Comparison of ENCODE assay signal across 15 cellular contexts in the genomic region with DNA sequence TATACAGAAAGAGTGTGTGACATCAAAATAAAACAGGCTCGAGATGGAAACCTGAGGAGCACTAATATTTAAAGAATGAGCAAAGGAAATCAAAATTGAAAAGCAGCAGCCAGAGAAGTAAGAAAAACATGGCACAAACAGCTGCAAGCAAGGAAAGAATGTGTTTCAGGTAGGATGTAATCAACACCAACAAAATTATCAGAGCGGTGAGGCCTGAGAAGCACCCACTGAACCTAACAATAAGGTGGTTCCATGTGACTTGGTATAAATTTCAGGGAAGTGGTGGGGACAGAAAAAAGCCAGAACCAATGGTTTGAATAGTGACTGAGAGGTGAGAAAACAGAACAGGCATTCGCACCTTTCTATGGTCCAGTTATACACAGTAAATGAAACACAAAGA. TPM values are rescaled to one million over a fixed set of nuclear protein-coding genes. Genes with fewer than 3 reads are reported as not detected.
A peak's percentile ranks its signal among the peaks of the same experiment; 100 is the strongest.
DNase-seq lines count a peak whose midpoint lies in the region; ATAC-seq and TF ChIP-seq lines count a peak whose summit lies in the region.
"Had no signal": no experiment of that assay in that cellular context is flagged by ENCODE, and none has a peak within 500 bp of the region (broad histone marks: within the 10 kb centered on the region; RNA-seq: fewer than 3 reads in every experiment).

No MANE protein-coding gene starts in this region.

- no peak overlapping the region for H3K4me3 Mint-ChIP-seq in activated T-helper 17 cell treated with anti-CD3 and anti-CD28 coated beads, Interleukin-2, amount 50 U/mL, for 72 hours
- H3K4me3 Mint-ChIP-seq: H9 had no signal

- TF ChIP-seq EP300 in Ishikawa (IDR thresholded peaks at IDR 0.05; ENCODE audit: borderline replicate concordance), result peak; percentile 89

- no peak for TF ChIP-seq RAD21 in Ishikawa (IDR thresholded peaks at IDR 0.05; ENCODE audit: low read depth)

- H3K9me3 Mint-ChIP-seq in activated T-helper 17 cell treated with anti-CD3 and anti-CD28 coated beads, Interleukin-2, amount 50 U/mL, for 72 hours, result no peaks in the 10 kb centered on the region
- H3K9me3 Mint-ChIP-seq: CD4-positive, alpha-beta memory T cell; H9 had no signal

- H3K27me3 Mint-ChIP-seq in activated T-helper 17 cell treated with anti-CD3 and anti-CD28 coated beads, Interleukin-2, amount 50 U/mL, for 72 hours, result no peaks in the 10 kb centered on the region
- H3K27me3 Mint-ChIP-seq: CD4-positive, alpha-beta memory T cell had no signal

- peaks cover 39% of the 10 kb centered on the region for H3K4me1 Mint-ChIP-seq in activated T-helper 17 cell treated with anti-CD3 and anti-CD28 coated beads, Interleukin-2, amount 50 U/mL, for 72 hours

- H3K27ac Mint-ChIP-seq in activated T-helper 17 cell treated with anti-CD3 and anti-CD28 coated beads, Interleukin-2, amount 50 U/mL, for 72 hours, result peak overlapping the region; percentile 2

- ATAC-seq in activated T-helper 17 cell treated with anti-CD3 and anti-CD28 coated beads, Interleukin-2, amount 50 U/mL, for 72 hours (replicated peaks), result no peak
- ATAC-seq: HCT116 had no signal

- peaks cover 28% of the 10 kb centered on the region for H3K36me3 Mint-ChIP-seq in activated T-helper 17 cell treated with anti-CD3 and anti-CD28 coated beads, Interleukin-2, amount 50 U/mL, for 72 hours (ENCODE audit: low read depth)

- DNase-seq in left kidney (ENCODE audit: low read depth, low spot score), result peak; percentile 52
- DNase-seq in activated gamma-delta T cell treated with Interleukin-2 at 50 U/mL for 16 hours, result no peak
- no peak for DNase-seq in NCI-H187 (lab: John Stamatoyannopoulos, UW)
- no peak for DNase-seq in effector CD4-positive, alpha-beta T cell
- DNase-seq: C1 segment of cervical spinal cord; Calu3; CD4-positive, alpha-beta memory T cell; COR-L47; DMS53; DMS79 treated with DMSO at 0.1 percent for 48 hours; GM23248; H9 had no signal

TF ChIP-seq in Ishikawa, 13 proteins besides CTCF, POLR2A, EP300 and RAD21:
- TF ChIP-seq TCF12 (IDR thresholded peaks at IDR 0.05; ENCODE audit: low read depth) (peak; percentile 74), REST (IDR thresholded peaks at IDR 0.05; ENCODE audit: low read depth) (no peak), MAX (IDR thresholded peaks at IDR 0.05) (0 out of 2 replicates have a peak, but pooled peaks have one; percentile 11), TAF1 (IDR thresholded peaks at IDR 0.05; ENCODE audit: low read depth) (no peak), FOXM1 (IDR thresholded peaks at IDR 0.05; ENCODE audit: borderline replicate concordance, low read depth) (peak; percentile 40; the same call in 1 of the 2 replicates), TEAD4 (IDR thresholded peaks at IDR 0.05) (0 out of 2 replicates have a peak, but pooled peaks have one; percentile 50)

RNA-seq across cellular contexts. Expression of gene SLC39A8, which starts 11.5 kb away (rescaled TPM):
- 10 to 100 TPM; 56.4 to 86.3 TPM for total RNA-seq in activated T-helper 17 cell treated with anti-CD3 and anti-CD28 coated beads, Interleukin-2, amount 50 U/mL, for 72 hours
